Comparison of ENCODE assay signal across 1 cellular context in the genomic region with DNA sequence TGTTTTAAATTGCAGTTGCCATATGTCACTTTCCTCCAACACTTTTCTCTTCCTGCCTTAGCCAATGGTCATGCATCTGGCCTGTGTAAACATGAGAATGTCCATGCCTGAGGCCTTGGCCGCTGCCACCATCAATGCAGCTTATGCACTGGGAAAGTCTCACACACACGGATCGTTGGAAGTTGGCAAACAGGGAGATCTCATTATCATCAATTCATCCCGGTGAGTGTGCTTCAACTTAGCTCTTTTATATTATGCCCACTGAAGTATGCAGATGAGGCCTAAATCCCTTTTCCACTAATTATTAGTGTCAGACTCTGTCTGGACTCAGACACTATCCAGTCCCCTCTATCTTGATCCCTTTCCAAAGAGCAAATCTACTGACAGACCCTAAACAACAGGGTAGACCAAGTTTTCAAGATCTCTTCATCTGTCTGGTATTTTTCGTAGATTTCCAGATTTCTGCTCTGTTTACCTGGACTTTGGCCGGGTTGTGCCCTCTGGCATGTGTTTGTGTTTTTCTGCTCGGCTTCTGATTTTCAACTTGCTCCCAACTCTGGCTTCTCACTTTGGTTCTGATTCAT.
TF ChIP-seq lines count a peak whose summit lies in the region.

No MANE protein-coding gene starts in this region.

TF ChIP-seq in liver, 16 proteins besides CTCF, POLR2A, EP300 and RAD21 (continued from another document):
- TF ChIP-seq, protein P1, sequence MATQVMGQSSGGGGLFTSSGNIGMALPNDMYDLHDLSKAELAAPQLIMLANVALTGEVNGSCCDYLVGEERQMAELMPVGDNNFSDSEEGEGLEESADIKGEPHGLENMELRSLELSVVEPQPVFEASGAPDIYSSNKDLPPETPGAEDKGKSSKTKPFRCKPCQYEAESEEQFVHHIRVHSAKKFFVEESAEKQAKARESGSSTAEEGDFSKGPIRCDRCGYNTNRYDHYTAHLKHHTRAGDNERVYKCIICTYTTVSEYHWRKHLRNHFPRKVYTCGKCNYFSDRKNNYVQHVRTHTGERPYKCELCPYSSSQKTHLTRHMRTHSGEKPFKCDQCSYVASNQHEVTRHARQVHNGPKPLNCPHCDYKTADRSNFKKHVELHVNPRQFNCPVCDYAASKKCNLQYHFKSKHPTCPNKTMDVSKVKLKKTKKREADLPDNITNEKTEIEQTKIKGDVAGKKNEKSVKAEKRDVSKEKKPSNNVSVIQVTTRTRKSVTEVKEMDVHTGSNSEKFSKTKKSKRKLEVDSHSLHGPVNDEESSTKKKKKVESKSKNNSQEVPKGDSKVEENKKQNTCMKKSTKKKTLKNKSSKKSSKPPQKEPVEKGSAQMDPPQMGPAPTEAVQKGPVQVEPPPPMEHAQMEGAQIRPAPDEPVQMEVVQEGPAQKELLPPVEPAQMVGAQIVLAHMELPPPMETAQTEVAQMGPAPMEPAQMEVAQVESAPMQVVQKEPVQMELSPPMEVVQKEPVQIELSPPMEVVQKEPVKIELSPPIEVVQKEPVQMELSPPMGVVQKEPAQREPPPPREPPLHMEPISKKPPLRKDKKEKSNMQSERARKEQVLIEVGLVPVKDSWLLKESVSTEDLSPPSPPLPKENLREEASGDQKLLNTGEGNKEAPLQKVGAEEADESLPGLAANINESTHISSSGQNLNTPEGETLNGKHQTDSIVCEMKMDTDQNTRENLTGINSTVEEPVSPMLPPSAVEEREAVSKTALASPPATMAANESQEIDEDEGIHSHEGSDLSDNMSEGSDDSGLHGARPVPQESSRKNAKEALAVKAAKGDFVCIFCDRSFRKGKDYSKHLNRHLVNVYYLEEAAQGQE (IDR thresholded peaks at IDR 0.05) = peak; percentile 61
